17 cellular contexts compared by ENCODE assay signal in genomic region chr2:217964255-217964654, GRCh38. TPM values are rescaled to one million over a fixed set of nuclear protein-coding genes. Genes with fewer than 3 reads are reported as not detected.
DNase-seq lines count a peak whose midpoint lies in the region; ATAC-seq and TF ChIP-seq lines count a peak whose summit lies in the region.
"Had no signal": no experiment of that assay in that cellular context is flagged by ENCODE, and none has a peak within 500 bp of the region (broad histone marks: within the 10 kb centered on the region; RNA-seq: fewer than 3 reads in every experiment).

No MANE protein-coding gene starts in this region.

- H3K36me3 ChIP-seq in breast epithelium (no peaks in the 10 kb centered on the region), mammary epithelial cell (ENCODE audit: insufficient read depth, low read length) (no peaks in the 10 kb centered on the region), hepatocyte (replicated peaks; ENCODE audit: insufficient read depth, low read depth) (no peaks in the 10 kb centered on the region), uterus (no peaks in the 10 kb centered on the region), HAP-1 (replicated peaks) (no peaks in the 10 kb centered on the region)

- peaks cover 6 to 19% of the 10 kb centered on the region in 2 donors for H3K4me1 ChIP-seq in breast epithelium
- no peaks in the 10 kb centered on the region for H3K4me1 ChIP-seq in mammary epithelial cell (ENCODE audit: insufficient read depth, low read length)
- H3K4me1 ChIP-seq in hepatocyte (ENCODE audit: insufficient read depth): peaks cover 31% of the 10 kb centered on the region
- peaks cover 0 to 19% of the 10 kb centered on the region in 2 donors for H3K4me1 ChIP-seq in uterus
- H3K4me1 ChIP-seq in HAP-1: no peaks in the 10 kb centered on the region

- BruUV-seq in mammary epithelial cell (replicated peaks; lab: Mats Ljungman, UMichigan): no TSS peak

- TF ChIP-seq CTCF in breast epithelium (IDR thresholded peaks at IDR 0.05): no peak
- TF ChIP-seq CTCF in mammary epithelial cell (conservative IDR thresholded peaks at IDR 0.05 in 1 of 2, IDR thresholded peaks at IDR 0.05 in 1 of 2; ENCODE audit: extremely low read depth in 1 of 2, insufficient read depth in 1 of 2, low read depth in 1 of 2, low read length in 2 of 2): no peak
- TF ChIP-seq CTCF in hepatocyte (IDR thresholded peaks at IDR 0.05; ENCODE audit: poor library complexity): no peak
- no peak for TF ChIP-seq CTCF in progenitor cell of endocrine pancreas (IDR thresholded peaks at IDR 0.05; ENCODE audit: unreplicated experiment)
- no peak for TF ChIP-seq CTCF in uterus (IDR thresholded peaks at IDR 0.05)

- intact Hi-C loops in breast epithelium (cut with DNase I; ENCODE audit: low total_unique reads): loop anchor here (5.0 kb wide), 1 partner anchor 928 kb away; no protein-coding TSS in a partner anchor
- intact Hi-C loops in mammary epithelial cell (cut with micrococcal nuclease): no loop called here
- intact Hi-C loops in uterus (cut with DNase I; ENCODE audit: low total_unique reads): no loop called here

- H2AFZ ChIP-seq in mammary epithelial cell (ENCODE audit: low read depth, low read length) (no peak overlapping the region), hepatocyte (no peak overlapping the region)

- H3K27me3 Mint-ChIP-seq in progenitor cell of endocrine pancreas: peaks cover 7% of the 10 kb centered on the region
- no peaks in the 10 kb centered on the region for H3K27me3 Mint-ChIP-seq in activated T-cell treated with anti-CD3 and anti-CD28 coated beads, Interleukin-2, amount 50 U/mL, for 72 hours (ENCODE audit: low read depth)

- peak in 1 of 2 donors; percentile 17 for DNase-seq in breast epithelium (ENCODE audit: low spot score in 2 of 2)
- no peak for DNase-seq in mammary epithelial cell
- no peak for DNase-seq in hepatocyte (ENCODE audit: low spot score)
- DNase-seq in progenitor cell of endocrine pancreas (ENCODE audit: low spot score, unreplicated experiment): no peak
- DNase-seq in uterus: peak in 1 of 2 donors; percentile 13
- no peak for DNase-seq in activated T-cell treated with anti-CD3 and anti-CD28 coated beads, Interleukin-2, amount 50 U/mL, for 72 hours
- DNase-seq in HAP-1 (ENCODE audit: low spot score in 2 of 2): no peak
- DNase-seq: CD4-positive, alpha-beta T cell; HFFc6; Kasumi-1; NCI-H1436 treated with DMSO at 0.1 percent for 48 hours had no signal

- H3K4me3 Mint-ChIP-seq in progenitor cell of endocrine pancreas (ENCODE audit: low read depth): no peak overlapping the region
- H3K4me3 Mint-ChIP-seq in activated T-cell treated with anti-CD3 and anti-CD28 coated beads, Interleukin-2, amount 50 U/mL, for 72 hours: no peak overlapping the region
- H3K4me3 Mint-ChIP-seq: CD4-positive, alpha-beta T cell; T-helper 1 cell treated with Interleukin-12 subunit alpha and Interleukin-12 subunit beta and Interleukin-4 antibody, amounts not matched to agents 30 μg/mL and 1 μg/mL, for 36 hours had no signal

- peak overlapping the region in 1 of 3 donors; percentile 4 for H3K4me3 ChIP-seq in breast epithelium
- H3K4me3 ChIP-seq in mammary epithelial cell (replicated peaks in 1 of 3; ENCODE audit: insufficient read depth in 1 of 3, low read depth in 2 of 3, low read length in 3 of 3): no peak overlapping the region
- H3K4me3 ChIP-seq in hepatocyte: no peak overlapping the region
- H3K4me3 ChIP-seq in uterus: no peak overlapping the region
- no peak overlapping the region for H3K4me3 ChIP-seq in HAP-1
- H3K4me3 ChIP-seq: A549, coronary artery had no signal

- H3K4me1 Mint-ChIP-seq in progenitor cell of endocrine pancreas (ENCODE audit: low read depth): peaks cover 20% of the 10 kb centered on the region
- no peaks in the 10 kb centered on the region for H3K4me1 Mint-ChIP-seq in activated T-cell treated with anti-CD3 and anti-CD28 coated beads, Interleukin-2, amount 50 U/mL, for 72 hours (ENCODE audit: low read depth)

- WGBS in mammary epithelial cell (ENCODE audit: low coverage, missing lambda C conversion rate): 63% methylated on average over 7 of the region's 7 CpGs
- WGBS in hepatocyte (ENCODE audit: low lambda C conversion rate, missing lambda C conversion rate): 63% methylated on average over 7 of the region's 7 CpGs

- no peaks in the 10 kb centered on the region for H3K79me2 ChIP-seq in mammary epithelial cell (ENCODE audit: insufficient read depth, low read length)
- H3K79me2 ChIP-seq in hepatocyte: peaks cover 12% of the 10 kb centered on the region

- H4K20me1 ChIP-seq in mammary epithelial cell (ENCODE audit: insufficient read depth, low read length) (no peaks in the 10 kb centered on the region), hepatocyte (ENCODE audit: insufficient read depth, poor library complexity, severe bottlenecking) (no peaks in the 10 kb centered on the region)

- H3K9me3 ChIP-seq in breast epithelium (no peaks in the 10 kb centered on the region), mammary epithelial cell (replicated peaks; ENCODE audit: insufficient read depth, low read length) (no peaks in the 10 kb centered on the region), hepatocyte (ENCODE audit: low read depth) (no peaks in the 10 kb centered on the region), uterus (no peaks in the 10 kb centered on the region), HAP-1 (no peaks in the 10 kb centered on the region)
- H3K9me3 ChIP-seq: A549 had no signal

- TF ChIP-seq POLR2A in breast epithelium (IDR thresholded peaks at IDR 0.05) (no peak), uterus (IDR thresholded peaks at IDR 0.05) (no peak), GM18505 (IDR thresholded peaks at IDR 0.05; ENCODE audit: borderline replicate concordance, extremely low read depth, insufficient read depth, insufficient read length) (no peak)

- no peaks in the 10 kb centered on the region for H3K9me2 ChIP-seq in hepatocyte (replicated peaks; ENCODE audit: insufficient read depth)

- H3K4me2 ChIP-seq in mammary epithelial cell (ENCODE audit: insufficient read depth, low read depth, low read length) (no peak overlapping the region), hepatocyte (peak overlapping the region; percentile 57)
- H3K4me2 ChIP-seq: A549 had no signal

- in situ Hi-C loops in mammary epithelial cell (cut with MboI; ENCODE audit: low sequenced_read_pairs in 2 of 2): no loop called here
- in situ Hi-C loops in HAP-1 (cut with MboI; ENCODE audit: low sequenced_read_pairs): no loop called here

- no peaks in the 10 kb centered on the region for H3K9me3 Mint-ChIP-seq in progenitor cell of endocrine pancreas (ENCODE audit: low read depth)
- H3K9me3 Mint-ChIP-seq in activated T-cell treated with anti-CD3 and anti-CD28 coated beads, Interleukin-2, amount 50 U/mL, for 72 hours: no peaks in the 10 kb centered on the region
- H3K9me3 Mint-ChIP-seq: activated naive CD4-positive, alpha-beta T cell treated with anti-CD3 and anti-CD28 coated beads, Interleukin-2, amount 50 U/mL, for 72 hours; CD4-positive, alpha-beta T cell; HFFc6; T-helper 1 cell treated with Interleukin-12 subunit alpha and Interleukin-12 subunit beta and Interleukin-4 antibody, amounts not matched to agents 30 μg/mL and 1 μg/mL, for 36 hours had no signal

- dilution Hi-C loops in mammary epithelial cell (cut with HindIII; ENCODE audit: low sequenced_read_pairs): no loop called here

- CTCF ChIA-PET in mammary epithelial cell (lab: Charles Lee; ENCODE audit: low non-redundant PET): no interaction called here

- ATAC-seq in activated T-cell treated with anti-CD3 and anti-CD28 coated beads, Interleukin-2, amount 50 U/mL, for 72 hours (replicated peaks in 1 of 2): no peak
- ATAC-seq in GM18505 (IDR thresholded peaks at IDR 0.05; ENCODE audit: unreplicated experiment): no peak
- ATAC-seq: activated naive CD4-positive, alpha-beta T cell treated with anti-CD3 and anti-CD28 coated beads, Interleukin-2, amount 50 U/mL, for 72 hours had no signal

- no peak overlapping the region for H3K9ac ChIP-seq in mammary epithelial cell (ENCODE audit: insufficient read depth, low read length)

- H3K27ac Mint-ChIP-seq in progenitor cell of endocrine pancreas: peak overlapping the region; percentile 37
- no peak overlapping the region for H3K27ac Mint-ChIP-seq in activated T-cell treated with anti-CD3 and anti-CD28 coated beads, Interleukin-2, amount 50 U/mL, for 72 hours
- H3K27ac Mint-ChIP-seq: CD4-positive, alpha-beta T cell; T-helper 1 cell treated with Interleukin-12 subunit alpha and Interleukin-12 subunit beta and Interleukin-4 antibody, amounts not matched to agents 30 μg/mL and 1 μg/mL, for 36 hours had no signal

- H3K36me3 Mint-ChIP-seq in progenitor cell of endocrine pancreas (ENCODE audit: insufficient read depth): no peaks in the 10 kb centered on the region
- H3K36me3 Mint-ChIP-seq in activated T-cell treated with anti-CD3 and anti-CD28 coated beads, Interleukin-2, amount 50 U/mL, for 72 hours (ENCODE audit: insufficient read depth in 2 of 2): no peaks in the 10 kb centered on the region
- H3K36me3 Mint-ChIP-seq: activated naive CD4-positive, alpha-beta T cell treated with anti-CD3 and anti-CD28 coated beads, Interleukin-2, amount 50 U/mL, for 72 hours had no signal

- peak overlapping the region; percentile 74 to 87 for H3K27ac ChIP-seq in breast epithelium
- no peak overlapping the region for H3K27ac ChIP-seq in mammary epithelial cell (ENCODE audit: insufficient read depth, low read depth, low read length)
- peak overlapping the region; percentile 67 for H3K27ac ChIP-seq in hepatocyte
- H3K27ac ChIP-seq in uterus: peak overlapping the region; percentile 91 to 97
- H3K27ac ChIP-seq: A549 had no signal

- no peaks in the 10 kb centered on the region for H3K27me3 ChIP-seq in breast epithelium
- no peaks in the 10 kb centered on the region for H3K27me3 ChIP-seq in mammary epithelial cell (ENCODE audit: insufficient read depth, low read length)
- no peaks in the 10 kb centered on the region for H3K27me3 ChIP-seq in hepatocyte
- no peaks in the 10 kb centered on the region for H3K27me3 ChIP-seq in uterus
- peaks cover 9% of the 10 kb centered on the region; the same call in 1 of the 2 replicates for H3K27me3 ChIP-seq in HAP-1 (ENCODE audit: low read depth)

RNA-seq across cellular contexts. Expression of gene TNS1, which starts 38.5 kb away (rescaled TPM):
- 100 to 1,000 TPM; 141 to 577 (median 154) TPM for total RNA-seq in breast epithelium
- total RNA-seq in mammary epithelial cell: 10 to 100 TPM in 1 of 2 donors, under 1 TPM in 1; 0.80 to 20.0 TPM
- polyA plus RNA-seq in mammary epithelial cell: 0.46 TPM
- polyA minus RNA-seq in mammary epithelial cell: 11.9 TPM
- total RNA-seq in hepatocyte: 22.9 and 27.6 TPM in 2 replicates
- 16.2 TPM in 2 replicates for polyA plus RNA-seq in hepatocyte
- 7.7 and 7.9 TPM in 2 replicates for total RNA-seq in progenitor cell of endocrine pancreas
- total RNA-seq in uterus: 1,000 to 10,000 TPM in 1 of 4 donors, 100 to 1,000 TPM in 3; 144 to 1,338 (median 313) TPM
- under 1 TPM; 0.65 to 0.93 TPM for total RNA-seq in activated T-cell treated with anti-CD3 and anti-CD28 coated beads, Interleukin-2, amount 50 U/mL, for 72 hours
- total RNA-seq: NCI-H460 had no signal
